In genomic region chr5:136992796-136993489, GRCh38 we compare ENCODE assay signal across 24 cellular contexts.
DNase-seq lines count a peak whose midpoint lies in the region; ATAC-seq lines count a peak whose summit lies in the region.
"Had no signal": no experiment of that assay in that cellular context is flagged by ENCODE, and none has a peak within 500 bp of the region (broad histone marks: within the 10 kb centered on the region; RNA-seq: fewer than 3 reads in every experiment).

No MANE protein-coding gene starts in this region.

- H3K9me3 ChIP-seq in right cardiac atrium (ENCODE audit: control insufficient read depth, low read length), result no peaks in the 10 kb centered on the region
- H3K9me3 ChIP-seq: MG63, SJCRH30 had no signal

- H3K27me3 ChIP-seq in right cardiac atrium (ENCODE audit: control insufficient read depth, insufficient read depth), result no peaks in the 10 kb centered on the region
- H3K27me3 ChIP-seq: MG63 had no signal

- H3K27ac ChIP-seq in cingulate gyrus (ENCODE audit: low read depth, low read length) (peak overlapping the region; percentile 39), right cardiac atrium (ENCODE audit: low read length) (peak overlapping the region; percentile 75)
- H3K27ac ChIP-seq: 22Rv1, C4-2B, RWPE1, SJCRH30 had no signal

- intact Hi-C loops in right cardiac atrium (cut with DNase I), result no loop called here

- WGBS in right cardiac atrium, result 42% methylated on average over 3 of the region's 3 CpGs

- ATAC-seq in right cardiac atrium, result peak; percentile 84 to 89
- no peak for ATAC-seq in GM18502 (IDR thresholded peaks at IDR 0.05; ENCODE audit: poor library complexity, unreplicated experiment)
- ATAC-seq: PC-3 had no signal

- DNase-seq in NCI-H345 (lab: John Stamatoyannopoulos, UW) (peak; percentile 58), NCI-H345 treated with DMSO at 0.1 percent for 48 hours (lab: John Stamatoyannopoulos, UW; ENCODE audit: unreplicated experiment) (no peak), right cardiac atrium (no peak), superior temporal gyrus (ENCODE audit: extremely low spot score) (peak; percentile 48), GM19238 (ENCODE audit: insufficient read length, low spot score) (no peak), MV-4-11 (lab: John Stamatoyannopoulos, UW) (no peak)
- DNase-seq: AML-193, DND-41, HCEC 1CT, Karpas-422, MG63, NCI-H1092, NCI-H146, NCI-H2029 treated with DMSO at 0.1 percent for 48 hours, NCI-H2171, NCI-H446 treated with DMSO at 0.1 percent for 48 hours, NCI-H748 treated with DMSO at 0.1 percent for 48 hours, PC-3, SJCRH30 had no signal

- no peak overlapping the region for H3K4me3 ChIP-seq in right cardiac atrium (ENCODE audit: low read length)
- H3K4me3 ChIP-seq: MG63, SJCRH30 had no signal

- H3K4me1 ChIP-seq in right cardiac atrium (ENCODE audit: control insufficient read depth, insufficient read depth, low read length), result peaks cover 6% of the 10 kb centered on the region
- H3K4me1 ChIP-seq: SJCRH30 had no signal

Comparison
In these comparisons a context has a peak if more than half of its experiments do, and no peak if none do; other contexts are left out.
1. DNase-seq: peak in NCI-H345 (single experiment) and superior temporal gyrus (single experiment); none in NCI-H345 treated with DMSO at 0.1 percent for 48 hours (single experiment), right cardiac atrium (0 of 3), GM19238 (single experiment) and MV-4-11 (single experiment).